Comparison of ENCODE assay signal across 29 cellular contexts in genomic region chr4:111748157-111748556, GRCh38.
"Had no signal": no experiment of that assay in that cellular context is flagged by ENCODE, and none has a peak within 500 bp of the region (broad histone marks: within the 10 kb centered on the region; RNA-seq: fewer than 3 reads in every experiment).

No MANE protein-coding gene starts in this region.

- DNase-seq: activated CD4-positive, alpha-beta memory T cell treated with anti-CD3 and anti-CD28 coated beads for 36 hours; activated CD4-positive, alpha-beta T cell treated with anti-CD3 and anti-CD28 coated beads for 4 hours; activated CD4-positive, CD25-positive, alpha-beta regulatory T cell; activated effector memory CD4-positive, alpha-beta T cell treated with Interleukin-2 at 50 U/mL for 16 hours; activated naive CD4-positive, alpha-beta T cell treated with anti-CD3 and anti-CD28 coated beads for 36 hours; activated naive CD8-positive, alpha-beta T cell treated with anti-CD3 and anti-CD28 coated beads, Interleukin-2, amount 10 ng/mL, durations not matched to agents 7 days and 5 days; activated T-cell treated with anti-CD3 and anti-CD28 coated beads, Interleukin-2, amount 50 U/mL, for 72 hours; amygdala; heart left ventricle; immature natural killer cell; left ventricle myocardium superior; mammary epithelial cell; midbrain; natural killer cell; occipital lobe; posterior cingulate gyrus; retina; sigmoid colon; stimulated activated CD4-positive, alpha-beta T cell treated with anti-CD3 and anti-CD28 coated beads, Interleukin-2, amount 100 ng/mL, for 48 hours; stimulated activated naive CD4-positive, alpha-beta T cell; T1000 had no signal

- H3K27me3 Mint-ChIP-seq: activated CD4-positive, alpha-beta memory T cell treated with anti-CD3 and anti-CD28 coated beads for 36 hours; activated naive CD8-positive, alpha-beta T cell treated with anti-CD3 and anti-CD28 coated beads, Interleukin-2, amount 10 ng/mL, durations not matched to agents 7 days and 5 days had no signal

- ATAC-seq: activated T-cell treated with anti-CD3 and anti-CD28 coated beads, Interleukin-2, amount 50 U/mL, for 72 hours; heart left ventricle; left ventricle myocardium superior; natural killer cell had no signal

- H3K4me2 ChIP-seq: smooth muscle cell had no signal

- H3K9me3 ChIP-seq: heart left ventricle, sigmoid colon, thoracic aorta, vagina had no signal

- H3K36me3 ChIP-seq: heart left ventricle, sigmoid colon, thoracic aorta, vagina had no signal

- H3K4me1 ChIP-seq: heart left ventricle, vagina had no signal

- H3K27ac ChIP-seq: coronary artery, epithelial cell of prostate, heart left ventricle, sigmoid colon, thoracic aorta, vagina had no signal

- H3K4me3 ChIP-seq: coronary artery, heart left ventricle, sigmoid colon, smooth muscle cell, thoracic aorta, vagina had no signal

- H3K27ac Mint-ChIP-seq: activated CD4-positive, alpha-beta memory T cell treated with anti-CD3 and anti-CD28 coated beads for 36 hours; activated naive CD4-positive, alpha-beta T cell treated with anti-CD3 and anti-CD28 coated beads for 36 hours; activated naive CD8-positive, alpha-beta T cell treated with anti-CD3 and anti-CD28 coated beads, Interleukin-2, amount 10 ng/mL, durations not matched to agents 7 days and 5 days; activated T-cell treated with anti-CD3 and anti-CD28 coated beads, Interleukin-2, amount 50 U/mL, for 72 hours; immature natural killer cell; natural killer cell; T-helper 1 cell treated with Interleukin-12 subunit alpha and Interleukin-12 subunit beta and Interleukin-4 antibody, amounts not matched to agents 30 μg/mL and 1 μg/mL, for 36 hours; type B pancreatic cell had no signal

- H3K4me1 Mint-ChIP-seq: activated naive CD8-positive, alpha-beta T cell treated with anti-CD3 and anti-CD28 coated beads, Interleukin-2, amount 10 ng/mL, durations not matched to agents 7 days and 5 days; immature natural killer cell; natural killer cell had no signal

- H3K36me3 Mint-ChIP-seq: activated CD4-positive, alpha-beta memory T cell treated with anti-CD3 and anti-CD28 coated beads for 36 hours; activated naive CD8-positive, alpha-beta T cell treated with anti-CD3 and anti-CD28 coated beads, Interleukin-2, amount 10 ng/mL, durations not matched to agents 7 days and 5 days; immature natural killer cell; natural killer cell; type B pancreatic cell had no signal

- FAIRE-seq: bronchial epithelial cell had no signal

- H3K4me3 Mint-ChIP-seq: activated CD4-positive, alpha-beta memory T cell treated with anti-CD3 and anti-CD28 coated beads for 36 hours; activated naive CD4-positive, alpha-beta T cell treated with anti-CD3 and anti-CD28 coated beads for 36 hours; activated naive CD8-positive, alpha-beta T cell treated with anti-CD3 and anti-CD28 coated beads, Interleukin-2, amount 10 ng/mL, durations not matched to agents 7 days and 5 days; activated T-cell treated with anti-CD3 and anti-CD28 coated beads, Interleukin-2, amount 50 U/mL, for 72 hours; immature natural killer cell; natural killer cell; T-helper 1 cell treated with Interleukin-12 subunit alpha and Interleukin-12 subunit beta and Interleukin-4 antibody, amounts not matched to agents 30 μg/mL and 1 μg/mL, for 36 hours; type B pancreatic cell had no signal

- H3K9me3 Mint-ChIP-seq: activated CD4-positive, alpha-beta memory T cell treated with anti-CD3 and anti-CD28 coated beads for 36 hours; activated naive CD4-positive, alpha-beta T cell treated with anti-CD3 and anti-CD28 coated beads for 36 hours; activated naive CD8-positive, alpha-beta T cell treated with anti-CD3 and anti-CD28 coated beads, Interleukin-2, amount 10 ng/mL, durations not matched to agents 7 days and 5 days; activated T-cell treated with anti-CD3 and anti-CD28 coated beads, Interleukin-2, amount 50 U/mL, for 72 hours; T-helper 1 cell treated with Interleukin-12 subunit alpha and Interleukin-12 subunit beta and Interleukin-4 antibody, amounts not matched to agents 30 μg/mL and 1 μg/mL, for 36 hours; type B pancreatic cell had no signal

- H3K27me3 ChIP-seq: heart left ventricle, sigmoid colon, vagina had no signal
